Comparison of ENCODE assay signal across 19 cellular contexts in the genomic region with DNA sequence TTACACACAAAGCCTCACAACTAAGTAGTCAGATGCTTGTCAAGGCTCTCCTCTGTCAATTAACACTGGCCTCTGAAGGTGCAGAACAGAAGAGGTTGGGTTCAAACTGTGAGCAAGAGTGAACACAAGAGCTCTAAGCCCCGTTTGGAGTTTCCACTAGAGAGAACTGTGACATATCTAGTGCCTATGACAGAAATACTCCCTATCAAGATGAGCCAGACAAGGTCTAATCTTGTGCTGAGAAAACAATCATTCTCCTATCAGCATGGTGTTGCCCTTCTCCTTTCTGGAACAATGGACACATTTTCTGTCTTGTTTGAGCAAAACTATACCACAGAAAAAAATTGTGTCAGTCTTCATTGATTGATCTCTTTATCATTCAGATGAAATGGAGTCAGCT.
"Had no signal": no experiment of that assay in that cellular context is flagged by ENCODE, and none has a peak within 500 bp of the region (broad histone marks: within the 10 kb centered on the region; RNA-seq: fewer than 3 reads in every experiment).

No MANE protein-coding gene starts in this region.

- H3K27me3 ChIP-seq: suprapubic skin had no signal

- H3K27me3 Mint-ChIP-seq: activated naive CD8-positive, alpha-beta T cell; naive B cell; type B pancreatic cell had no signal

- H3K36me3 ChIP-seq: suprapubic skin had no signal

- H3K36me3 Mint-ChIP-seq: activated naive CD8-positive, alpha-beta T cell; type B pancreatic cell; WTC11 had no signal

- H3K4me3 Mint-ChIP-seq: activated naive CD8-positive, alpha-beta T cell; endodermal cell; type B pancreatic cell; WTC11 had no signal

- H3K9ac ChIP-seq: SK-N-SH had no signal

- H3K9me3 Mint-ChIP-seq: type B pancreatic cell had no signal

- H3K4me2 ChIP-seq: SK-N-SH had no signal

- H3K27ac ChIP-seq: suprapubic skin had no signal

- DNase-seq: activated CD4-positive, alpha-beta T cell treated with anti-CD3 and anti-CD28 coated beads, Interleukin-2, amount 50 U/mL, for 4 hours; activated CD8-positive, alpha-beta memory T cell treated with anti-CD3 and anti-CD28 coated beads, Interleukin-2, amount 50 U/mL, for 4 hours; activated effector memory CD4-positive, alpha-beta T cell treated with Interleukin-2 at 50 U/mL for 16 hours; anterior cingulate cortex; cerebellar nuclear complex; endodermal cell; hypothalamus; naive B cell; nucleus accumbens; right cardiac atrium; SK-N-SH; small intestine; stimulated activated naive CD4-positive, alpha-beta T cell treated with Interleukin-2 at 50 U/mL for 16 hours; T-helper 1 cell had no signal

- FAIRE-seq: small intestine had no signal

- H3K4me3 ChIP-seq: suprapubic skin had no signal

- H3K27ac Mint-ChIP-seq: activated naive CD8-positive, alpha-beta T cell; endodermal cell; progenitor cell of endocrine pancreas; type B pancreatic cell; WTC11 had no signal

- H3K9me3 ChIP-seq: SK-N-SH, suprapubic skin had no signal
